8 cellular contexts compared by ENCODE assay signal in the genomic region with DNA sequence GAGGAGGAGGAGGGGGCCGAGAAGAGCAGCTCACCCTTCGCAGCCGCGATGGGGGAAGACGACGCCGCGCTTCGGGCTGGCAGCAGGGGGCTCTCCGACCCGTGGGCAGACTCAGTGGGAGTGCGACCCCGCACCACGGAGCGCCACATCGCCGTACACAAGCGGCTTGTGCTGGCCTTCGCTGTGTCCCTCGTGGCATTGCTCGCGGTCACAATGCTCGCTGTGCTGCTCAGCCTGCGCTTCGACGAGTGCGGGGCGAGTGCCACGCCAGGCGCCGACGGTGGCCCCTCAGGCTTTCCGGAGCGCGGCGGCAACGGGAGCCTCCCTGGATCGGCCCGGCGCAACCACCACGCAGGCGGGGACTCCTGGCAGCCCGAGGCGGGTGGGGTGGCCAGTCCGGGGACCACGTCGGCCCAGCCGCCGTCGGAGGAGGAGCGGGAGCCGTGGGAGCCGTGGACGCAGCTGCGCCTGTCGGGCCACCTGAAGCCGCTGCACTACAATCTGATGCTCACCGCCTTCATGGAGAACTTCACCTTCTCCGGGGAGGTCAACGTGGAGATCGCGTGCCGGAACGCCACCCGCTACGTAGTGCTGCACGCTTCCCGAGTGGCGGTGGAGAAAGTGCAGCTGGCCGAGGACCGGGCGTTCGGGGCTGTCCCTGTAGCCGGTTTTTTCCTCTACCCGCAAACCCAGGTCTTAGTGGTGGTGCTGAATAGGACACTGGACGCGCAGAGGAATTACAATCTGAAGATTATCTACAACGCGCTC. TPM values are rescaled to one million over a fixed set of nuclear protein-coding genes. Genes with fewer than 3 reads are reported as not detected.
A peak's percentile ranks its signal among the peaks of the same experiment; 100 is the strongest.
DNase-seq lines count a peak whose midpoint lies in the region; TF ChIP-seq lines count a peak whose summit lies in the region.

No MANE protein-coding gene starts in this region.

- DNase-seq in COR-L47 (lab: John Stamatoyannopoulos, UW) (peak; percentile 45), NCI-H2227 (lab: John Stamatoyannopoulos, UW; ENCODE audit: unreplicated experiment) (peak; percentile 72), foreskin fibroblast (peak in 1 of 2 donors; percentile 72), ovary (peak; percentile 30 to 68 (median 44)), ACHN (no peak), NCI-H526 treated with DMSO at 0.1 percent for 48 hours (lab: John Stamatoyannopoulos, UW) (no peak), NCI-H1048 (lab: John Stamatoyannopoulos, UW) (no peak), SIG-M5 treated with dmso at 0.1 percent for 504 hours (lab: John Stamatoyannopoulos, UW; ENCODE audit: unreplicated experiment) (no peak)

- intact Hi-C loops in ovary (cut with DNase I), result no loop called here

- H3K9me3 ChIP-seq in ovary, result no peaks in the 10 kb centered on the region

- TF ChIP-seq POLR2A in ovary (IDR thresholded peaks at IDR 0.05), result no peak

- TF ChIP-seq CTCF in foreskin fibroblast (IDR thresholded peaks at IDR 0.05; ENCODE audit: low read depth, low read length) (peak; percentile 19), ovary (IDR thresholded peaks at IDR 0.05) (no peak)

- peaks cover 3% of the 10 kb centered on the region for H3K4me1 ChIP-seq in ovary (ENCODE audit: insufficient read depth)

- in situ Hi-C loops in ACHN (cut with HindIII; ENCODE audit: low pct_ligation_motif_present, low pct_unique_long_range_greater_than_20kb, low sequenced_read_pairs), result no loop called here

- H3K4me3 ChIP-seq in foreskin fibroblast (ENCODE audit: low read depth in 1 of 2, low read length in 2 of 2) (peak overlapping the region; percentile 82 to 88), ovary (peak overlapping the region; percentile 60)

- peak overlapping the region; percentile 87 to 93 for H3K27ac ChIP-seq in ovary

- H3K36me3 ChIP-seq in ovary, result no peaks in the 10 kb centered on the region

- WGBS in ovary, 3 donors, result 0 to 1% (median 1%) methylated on average over 57 to 79 of the region's 79 CpGs

- no peak for TF ChIP-seq EP300 in ovary (IDR thresholded peaks at IDR 0.05)

- H3K27me3 ChIP-seq in ovary, result no peaks in the 10 kb centered on the region

RNA-seq across cellular contexts. Expression of gene TRHDE, which starts 0.7 kb away (rescaled TPM):
- total RNA-seq in ovary, result 10 to 100 TPM in 6 of 7 donors, 1 to 10 TPM in 1; 10.0 to 35.5 (median 18.4) TPM
- 1 to 10 TPM; 3.4 to 4.0 TPM for polyA plus RNA-seq in ovary

Comparison
In these comparisons a context has a peak if more than half of its experiments do, and no peak if none do; other contexts are left out.
1. DNase-seq: peak in COR-L47 (single experiment), NCI-H2227 (single experiment) and ovary (5 of 5); none in ACHN (single experiment), NCI-H526 treated with DMSO at 0.1 percent for 48 hours (single experiment), NCI-H1048 (single experiment) and SIG-M5 treated with dmso at 0.1 percent for 504 hours (single experiment).